Comparison of ENCODE assay signal across 1 cellular context in the genomic region with DNA sequence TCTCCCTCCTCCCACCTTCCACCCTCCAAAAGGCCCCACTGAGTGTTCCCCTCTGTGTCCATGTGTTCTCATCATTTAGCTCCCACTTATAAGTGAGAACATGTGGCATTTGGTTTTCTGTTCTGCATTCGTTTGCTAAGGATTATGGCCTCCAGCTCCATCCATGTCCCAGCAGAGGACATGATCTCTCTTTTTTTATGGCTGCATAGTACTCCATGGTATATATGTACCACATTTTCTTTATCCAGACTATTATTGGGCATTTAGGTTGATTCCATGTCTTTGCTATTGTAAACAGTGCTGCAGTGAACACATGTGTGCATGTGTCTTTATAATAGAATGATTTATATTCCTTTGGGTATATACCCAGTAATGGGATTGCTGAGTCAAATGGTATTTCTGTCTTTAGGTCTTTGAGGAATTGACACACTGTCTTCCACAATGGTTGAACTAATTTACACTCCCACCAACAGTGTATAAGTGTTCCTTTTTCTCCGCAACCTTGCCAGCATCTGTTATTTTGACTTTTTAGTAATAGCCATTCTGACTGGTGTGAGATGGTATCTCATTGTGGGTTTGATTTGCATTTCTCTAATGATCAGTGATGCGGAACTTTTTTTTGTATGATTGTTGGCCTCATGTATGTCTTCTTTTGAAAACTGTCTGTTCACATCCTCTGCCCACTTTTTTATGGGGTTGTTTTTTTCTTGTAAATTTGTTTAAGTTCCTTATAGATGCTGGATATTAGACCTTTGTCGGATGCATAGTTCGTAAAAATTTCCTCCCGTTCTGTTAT.
TF ChIP-seq lines count a peak whose summit lies in the region.

No MANE protein-coding gene starts in this region.

TF ChIP-seq in K562, 482 proteins besides CTCF, POLR2A, EP300 and RAD21:
- TF ChIP-seq ZNF146 (CRISPR knock-in tag; IDR thresholded peaks at IDR 0.05; ENCODE audit: unreplicated experiment) = peak; percentile 56
TF ChIP-seq in K562: peak in this region for 1; not testable (repeated sequence) for 481.
